ENCODE assay signal across 10 cellular contexts in genomic region chr6:64520050-64520449, GRCh38.
DNase-seq lines count a peak whose midpoint lies in the region; ATAC-seq, FAIRE-seq and TF ChIP-seq lines count a peak whose summit lies in the region.
"Had no signal": no experiment of that assay in that cellular context is flagged by ENCODE, and none has a peak within 500 bp of the region (broad histone marks: within the 10 kb centered on the region; RNA-seq: fewer than 3 reads in every experiment).

No MANE protein-coding gene starts in this region.

- peak overlapping the region; percentile 9 for H3K9ac ChIP-seq in astrocyte (ENCODE audit: low read length)

- H3K9me3 Mint-ChIP-seq in astrocyte (ENCODE audit: unreplicated experiment) = peaks cover 8% of the 10 kb centered on the region
- H3K9me3 Mint-ChIP-seq in activated CD8-positive, alpha-beta T cell treated with anti-CD3 and anti-CD28 coated beads for 36 hours = peaks cover 4% of the 10 kb centered on the region

- CTCF ChIA-PET in activated CD8-positive, alpha-beta T cell treated with anti-CD3 and anti-CD28 coated beads for 36 hours (lab: Charles Lee) = no interaction called here

- no peaks in the 10 kb centered on the region for H3K36me3 Mint-ChIP-seq in astrocyte (ENCODE audit: low read depth, unreplicated experiment)
- H3K36me3 Mint-ChIP-seq in activated CD8-positive, alpha-beta T cell treated with anti-CD3 and anti-CD28 coated beads for 36 hours (ENCODE audit: low read depth) = no peaks in the 10 kb centered on the region

- peak overlapping the region; percentile 75 for H2AFZ ChIP-seq in astrocyte (ENCODE audit: low read depth, low read length)
- H2AFZ ChIP-seq in osteoblast (ENCODE audit: low read length) = peak overlapping the region; percentile 57

- H3K4me3 ChIP-seq in astrocyte (ENCODE audit: insufficient read depth, low read depth, low read length) (no peak overlapping the region), osteoblast (ENCODE audit: insufficient read depth, low read length) (no peak overlapping the region), ascending aorta (no peak overlapping the region)
- H3K4me3 ChIP-seq: heart left ventricle had no signal

- H3K4me2 ChIP-seq in astrocyte (ENCODE audit: low read length) (peak overlapping the region; percentile 59), osteoblast (ENCODE audit: insufficient read depth, low read length) (no peak overlapping the region)

- H4K20me1 ChIP-seq in astrocyte (ENCODE audit: insufficient read depth, low read length) (no peaks in the 10 kb centered on the region), osteoblast (ENCODE audit: insufficient read depth, low read length) (no peaks in the 10 kb centered on the region)

- H3K4me1 ChIP-seq in astrocyte (ENCODE audit: insufficient read depth, low read length) (peaks cover 15% of the 10 kb centered on the region), osteoblast (ENCODE audit: insufficient read depth, low read length) (peaks cover 2% of the 10 kb centered on the region), ascending aorta (no peaks in the 10 kb centered on the region)
- H3K4me1 ChIP-seq: heart left ventricle had no signal

- H3K79me2 ChIP-seq in astrocyte (ENCODE audit: insufficient read depth, low read length) = no peaks in the 10 kb centered on the region
- H3K79me2 ChIP-seq in osteoblast (ENCODE audit: insufficient read depth, low read length) = no peaks in the 10 kb centered on the region

- H3K27me3 ChIP-seq in astrocyte (ENCODE audit: insufficient read depth, low read length) (no peaks in the 10 kb centered on the region), osteoblast (ENCODE audit: insufficient read depth, low read length) (no peaks in the 10 kb centered on the region), ascending aorta (no peaks in the 10 kb centered on the region)
- H3K27me3 ChIP-seq: heart left ventricle had no signal

- peak; percentile 85 for FAIRE-seq in astrocyte (lab: Jason Lieb, UNC)
- FAIRE-seq: H1 had no signal

- H3K27ac Mint-ChIP-seq in astrocyte (ENCODE audit: unreplicated experiment) = peak overlapping the region; percentile 98
- no peak overlapping the region for H3K27ac Mint-ChIP-seq in activated CD8-positive, alpha-beta T cell treated with anti-CD3 and anti-CD28 coated beads for 36 hours

- no peaks in the 10 kb centered on the region for H3K27me3 Mint-ChIP-seq in astrocyte (ENCODE audit: low read depth, unreplicated experiment)
- H3K27me3 Mint-ChIP-seq in activated CD8-positive, alpha-beta T cell treated with anti-CD3 and anti-CD28 coated beads for 36 hours = no peaks in the 10 kb centered on the region

- peak; percentile 82 for ATAC-seq in GM19023 (IDR thresholded peaks at IDR 0.05; ENCODE audit: unreplicated experiment)
- ATAC-seq in HG03442 (IDR thresholded peaks at IDR 0.05; ENCODE audit: unreplicated experiment) = peak; percentile 91
- ATAC-seq in activated CD8-positive, alpha-beta T cell treated with anti-CD3 and anti-CD28 coated beads for 36 hours = no peak

- peaks cover 30% of the 10 kb centered on the region for H3K4me1 Mint-ChIP-seq in astrocyte (ENCODE audit: low read depth, unreplicated experiment)
- no peaks in the 10 kb centered on the region for H3K4me1 Mint-ChIP-seq in activated CD8-positive, alpha-beta T cell treated with anti-CD3 and anti-CD28 coated beads for 36 hours (ENCODE audit: low read depth)

- POLR2A ChIA-PET in activated CD8-positive, alpha-beta T cell treated with anti-CD3 and anti-CD28 coated beads for 36 hours (lab: Charles Lee) = no interaction called here

- DNase-seq in astrocyte (ENCODE audit: low read depth) (peak; percentile 93), osteoblast (ENCODE audit: insufficient read length, low spot score, missing footprints) (peak; percentile 8), ascending aorta (ENCODE audit: low spot score in 2 of 2) (no peak), UCSD-AML1 (lab: John Stamatoyannopoulos, UW; ENCODE audit: unreplicated experiment) (no peak), ecto neural progenitor cell (ENCODE audit: low spot score) (no peak)
- no peak for DNase-seq in activated CD8-positive, alpha-beta T cell treated with anti-CD3 and anti-CD28 coated beads for 36 hours
- DNase-seq: heart left ventricle had no signal

- H3K36me3 ChIP-seq in astrocyte (ENCODE audit: insufficient read depth, low read length) (no peaks in the 10 kb centered on the region), osteoblast (ENCODE audit: insufficient read depth, low read length) (no peaks in the 10 kb centered on the region), ascending aorta (no peaks in the 10 kb centered on the region)
- H3K36me3 ChIP-seq: heart left ventricle had no signal

- H3K27ac ChIP-seq in astrocyte (ENCODE audit: low read depth, low read length) = peak overlapping the region; percentile 48
- no peak overlapping the region for H3K27ac ChIP-seq in osteoblast (ENCODE audit: low read depth, low read length)
- H3K27ac ChIP-seq in ascending aorta = no peak overlapping the region
- H3K27ac ChIP-seq: heart left ventricle had no signal

- H3K9me3 ChIP-seq in astrocyte (ENCODE audit: insufficient read depth, low read depth, low read length) (no peaks in the 10 kb centered on the region), osteoblast (ENCODE audit: low read depth, low read length) (no peaks in the 10 kb centered on the region), ascending aorta (no peaks in the 10 kb centered on the region)
- H3K9me3 ChIP-seq: heart left ventricle had no signal

- TF ChIP-seq CTCF in astrocyte (IDR thresholded peaks at IDR 0.05; ENCODE audit: insufficient read depth, low read depth, low read length) = no peak
- TF ChIP-seq CTCF in osteoblast (IDR thresholded peaks at IDR 0.05; ENCODE audit: extremely low read depth, low read depth, low read length) = no peak
- no peak for TF ChIP-seq CTCF in ascending aorta (IDR thresholded peaks at IDR 0.05)
- no peak for TF ChIP-seq CTCF in activated CD8-positive, alpha-beta T cell treated with anti-CD3 and anti-CD28 coated beads for 36 hours (IDR thresholded peaks at IDR 0.05)

- intact Hi-C loops in ascending aorta (cut with DNase I) = no loop called here
- intact Hi-C loops in activated CD8-positive, alpha-beta T cell treated with anti-CD3 and anti-CD28 coated beads for 36 hours (cut with micrococcal nuclease) = no loop called here

- H3K4me3 Mint-ChIP-seq in astrocyte (ENCODE audit: unreplicated experiment) = peak overlapping the region; percentile 31
- no peak overlapping the region for H3K4me3 Mint-ChIP-seq in activated CD8-positive, alpha-beta T cell treated with anti-CD3 and anti-CD28 coated beads for 36 hours

Comparison
In these comparisons a context has a peak if more than half of its experiments do, and no peak if none do; other contexts are left out.
1. DNase-seq: peak in astrocyte (single experiment) and osteoblast (single experiment); none in ascending aorta (0 of 2), UCSD-AML1 (single experiment), ecto neural progenitor cell (single experiment) and activated CD8-positive, alpha-beta T cell treated with anti-CD3 and anti-CD28 coated beads for 36 hours (single experiment).